ENCODE assay signal across 26 cellular contexts in the genomic region with DNA sequence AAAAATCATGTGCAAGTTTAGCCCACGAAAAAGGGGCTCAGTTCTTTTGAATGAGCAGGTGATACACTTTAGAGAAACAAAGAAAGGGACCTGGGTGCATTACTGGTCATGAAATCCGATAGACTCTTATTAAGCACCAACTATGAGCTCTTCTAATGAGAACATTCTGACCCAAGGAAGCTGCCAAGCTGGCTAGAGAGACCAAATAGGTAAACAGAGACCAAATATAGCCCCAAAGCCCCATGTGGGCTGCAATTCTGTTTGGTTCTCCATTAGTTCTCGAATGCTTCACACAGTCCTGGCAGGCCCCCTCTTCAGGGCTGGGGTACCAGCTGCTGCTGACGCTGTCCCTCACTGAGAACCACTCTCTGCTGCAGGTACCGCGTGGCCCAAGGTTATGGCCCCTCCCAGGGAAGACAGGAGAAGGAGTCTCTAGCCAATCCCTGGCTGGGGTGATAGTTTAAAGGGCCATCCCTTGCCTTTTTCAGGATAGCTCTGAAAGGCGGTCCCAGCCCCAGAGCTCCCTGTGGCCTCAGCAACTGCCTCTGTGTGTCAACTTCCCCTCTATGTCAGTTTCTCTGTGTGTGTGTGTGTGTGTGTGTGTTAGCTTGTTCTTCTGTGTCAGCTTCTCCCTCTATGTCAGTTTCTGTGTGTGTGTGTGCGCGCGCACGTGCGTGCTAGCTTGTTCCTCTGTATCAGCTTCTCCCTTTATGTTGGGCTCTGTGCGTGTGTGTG. TPM values are rescaled to one million over a fixed set of nuclear protein-coding genes. Genes with fewer than 3 reads are reported as not detected.
DNase-seq lines count a peak whose midpoint lies in the region; ATAC-seq and TF ChIP-seq lines count a peak whose summit lies in the region.
"Had no signal": no experiment of that assay in that cellular context is flagged by ENCODE, and none has a peak within 500 bp of the region (broad histone marks: within the 10 kb centered on the region; RNA-seq: fewer than 3 reads in every experiment).

No MANE protein-coding gene starts in this region.

- H3K4me3 Mint-ChIP-seq in type B pancreatic cell, result no peak overlapping the region
- H3K4me3 Mint-ChIP-seq: activated CD4-positive, alpha-beta memory T cell treated with anti-CD3 and anti-CD28 coated beads for 36 hours; activated naive CD4-positive, alpha-beta T cell treated with anti-CD3 and anti-CD28 coated beads, Interleukin-2, amount 10 ng/mL, durations not matched to agents 7 days and 5 days; mesothelial cell of epicardium; neural crest cell; stimulated activated effector memory CD8-positive, alpha-beta T cell treated with anti-CD3 and anti-CD28 coated beads, Interleukin-12 subunit alpha, Interleukin-12 subunit beta, amount 100 ng/mL, for 72 hours had no signal

- DNase-seq in SKM-1 treated with dmso at 0.1 percent for 144 hours (lab: John Stamatoyannopoulos, UW; ENCODE audit: unreplicated experiment) (peak; percentile 23), SKM-1 (lab: John Stamatoyannopoulos, UW; ENCODE audit: unreplicated experiment) (no peak), NOMO-1 treated with dmso at 0.1 percent for 144 hours (lab: John Stamatoyannopoulos, UW; ENCODE audit: unreplicated experiment) (peak; percentile 39), left lung (no peak), type B pancreatic cell (ENCODE audit: extremely low spot score, unreplicated experiment) (no peak), NCI-H1694 (lab: John Stamatoyannopoulos, UW) (no peak)
- DNase-seq: activated CD4-positive, alpha-beta memory T cell treated with anti-CD3 and anti-CD28 coated beads for 36 hours; activated naive CD4-positive, alpha-beta T cell treated with anti-CD3 and anti-CD28 coated beads, Interleukin-2, amount 10 ng/mL, durations not matched to agents 7 days and 5 days; activated T-cell treated with anti-CD3 and anti-CD28 coated beads, Interleukin-2, amount 50 U/mL, for 1 hour; central memory CD4-positive, alpha-beta T cell; effector CD4-positive, alpha-beta T cell; GF-D8; NCI-H187 treated with DMSO at 0.1 percent for 48 hours; retina; T-helper 1 cell; trophoblast cell; WERI-Rb-1 had no signal

- no peaks in the 10 kb centered on the region for H3K36me3 ChIP-seq in left lung
- H3K36me3 ChIP-seq: BLaER1, WERI-Rb-1 had no signal

- H3K27me3 Mint-ChIP-seq in type B pancreatic cell, result peaks cover 23% of the 10 kb centered on the region

- peaks cover 18% of the 10 kb centered on the region for H3K4me1 Mint-ChIP-seq in type B pancreatic cell (ENCODE audit: unreplicated experiment)
- H3K4me1 Mint-ChIP-seq: neural crest cell had no signal

- H3K4me1 ChIP-seq in left lung, result no peaks in the 10 kb centered on the region

- ATAC-seq in left lung, result peak; percentile 15
- ATAC-seq in HG03460 (IDR thresholded peaks at IDR 0.05; ENCODE audit: unreplicated experiment), result no peak
- ATAC-seq in HG03432 (IDR thresholded peaks at IDR 0.05; ENCODE audit: unreplicated experiment), result no peak
- ATAC-seq: HepG2; stimulated activated effector memory CD8-positive, alpha-beta T cell treated with anti-CD3 and anti-CD28 coated beads, Interleukin-12 subunit alpha, Interleukin-12 subunit beta, amount 100 ng/mL, for 72 hours had no signal

- intact Hi-C loops in left lung (cut with DNase I), result no loop called here

- peaks cover 3% of the 10 kb centered on the region for H3K36me3 Mint-ChIP-seq in type B pancreatic cell
- H3K36me3 Mint-ChIP-seq: activated CD4-positive, alpha-beta memory T cell treated with anti-CD3 and anti-CD28 coated beads for 36 hours; mesothelial cell of epicardium; stimulated activated effector memory CD8-positive, alpha-beta T cell treated with anti-CD3 and anti-CD28 coated beads, Interleukin-12 subunit alpha, Interleukin-12 subunit beta, amount 100 ng/mL, for 72 hours had no signal

- TF ChIP-seq CTCF in left lung (IDR thresholded peaks at IDR 0.05), result no peak
- no peak for TF ChIP-seq CTCF in type B pancreatic cell (conservative IDR thresholded peaks at IDR 0.05)

- no peak overlapping the region for H3K4me3 ChIP-seq in left lung
- H3K4me3 ChIP-seq: BLaER1 had no signal

- H3K27ac Mint-ChIP-seq in type B pancreatic cell, result peak overlapping the region; percentile 88
- H3K27ac Mint-ChIP-seq: activated CD4-positive, alpha-beta memory T cell treated with anti-CD3 and anti-CD28 coated beads for 36 hours; activated naive CD4-positive, alpha-beta T cell treated with anti-CD3 and anti-CD28 coated beads, Interleukin-2, amount 10 ng/mL, durations not matched to agents 7 days and 5 days; mesothelial cell of epicardium; stimulated activated effector memory CD8-positive, alpha-beta T cell treated with anti-CD3 and anti-CD28 coated beads, Interleukin-12 subunit alpha, Interleukin-12 subunit beta, amount 100 ng/mL, for 72 hours had no signal

- H3K9me3 ChIP-seq in left lung, result peaks cover 0 to 3% of the 10 kb centered on the region in 2 donors
- H3K9me3 ChIP-seq: BLaER1 had no signal

- no peaks in the 10 kb centered on the region for H3K27me3 ChIP-seq in left lung
- H3K27me3 ChIP-seq: BLaER1 had no signal

- no peak overlapping the region for H3K27ac ChIP-seq in left lung
- H3K27ac ChIP-seq: BLaER1, WERI-Rb-1 had no signal

- H3K9me3 Mint-ChIP-seq in type B pancreatic cell, result peaks cover 6% of the 10 kb centered on the region

RNA-seq across cellular contexts. Expression of a gene that starts 7.1 kb away (rescaled TPM):
- total RNA-seq in left lung, result 1 to 10 TPM; 1.8 to 4.7 TPM
- 1.6 and 5.0 TPM in 2 replicates for total RNA-seq in type B pancreatic cell (ENCODE audit: low replicate concordance)
- total RNA-seq: M059J, NCI-H460 had no signal

RNA-seq across cellular contexts. Expression of a gene that starts 7.5 kb away (rescaled TPM):
- total RNA-seq in left lung, result not detected
- not detected in 2 replicates for total RNA-seq in type B pancreatic cell (ENCODE audit: low replicate concordance)
- total RNA-seq: HepG2, M059J, NCI-H460, neural crest cell had no signal

RNA-seq across cellular contexts. Expression of a gene that starts 39.7 kb away (rescaled TPM):
- total RNA-seq in left lung (not detected), type B pancreatic cell (ENCODE audit: low replicate concordance) (not detected in 2 replicates)
- total RNA-seq: activated CD4-positive, alpha-beta memory T cell treated with anti-CD3 and anti-CD28 coated beads for 36 hours; HepG2; M059J; mesothelial cell of epicardium; NCI-H460; neural crest cell had no signal

RNA-seq across cellular contexts. Expression of a gene that starts 59.5 kb away (rescaled TPM):
- total RNA-seq in left lung (not detected), type B pancreatic cell (ENCODE audit: low replicate concordance) (not detected in 2 replicates)
- total RNA-seq: HepG2, M059J, mesothelial cell of epicardium, NCI-H460, neural crest cell had no signal

Comparison
In these comparisons a context has a peak if more than half of its experiments do, and no peak if none do; other contexts are left out.
1. DNase-seq: peak in SKM-1 treated with dmso at 0.1 percent for 144 hours (single experiment) and NOMO-1 treated with dmso at 0.1 percent for 144 hours (single experiment); none in SKM-1 (single experiment), left lung (0 of 2), type B pancreatic cell (single experiment) and NCI-H1694 (single experiment).